1 cellular context compared by ENCODE assay signal in genomic region chr2:190995323-190995722, GRCh38.
TF ChIP-seq lines count a peak whose summit lies in the region.

No MANE protein-coding gene starts in this region.

TF ChIP-seq in GM12878, 131 proteins besides CTCF, POLR2A, EP300 and RAD21:
- TF ChIP-seq POLR2AphosphoS2 (IDR thresholded peaks at IDR 0.05; ENCODE audit: low read depth, low read length) (0 out of 2 replicates have a peak, but pooled peaks have one; percentile 5), POLR2AphosphoS5 (IDR thresholded peaks at IDR 0.05; ENCODE audit: low read length) (peak; percentile 17; the same call in 1 of the 2 replicates)
